18 cellular contexts compared by ENCODE assay signal in the genomic region with DNA sequence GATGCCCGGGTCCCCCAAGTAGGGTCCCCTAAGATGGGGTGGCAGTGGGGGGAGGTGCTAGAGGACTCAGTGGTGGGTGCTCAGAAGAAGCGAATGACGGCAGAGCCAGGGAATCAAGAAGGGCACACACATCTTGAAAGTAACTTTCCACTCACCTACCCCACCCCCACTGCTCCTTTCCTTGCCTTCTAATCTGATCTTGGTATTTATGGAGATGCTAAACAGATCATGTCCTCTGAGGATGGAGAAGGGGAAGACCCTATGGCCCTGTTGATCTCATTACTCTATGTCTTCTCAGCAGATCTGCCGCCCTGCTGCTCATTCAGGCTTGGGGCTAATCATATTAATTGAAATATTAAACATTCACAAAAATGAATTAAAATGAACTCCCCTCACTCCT. TPM values are rescaled to one million over a fixed set of nuclear protein-coding genes. Genes with fewer than 3 reads are reported as not detected.
DNase-seq lines count a peak whose midpoint lies in the region; FAIRE-seq and TF ChIP-seq lines count a peak whose summit lies in the region.
"Had no signal": no experiment of that assay in that cellular context is flagged by ENCODE, and none has a peak within 500 bp of the region (broad histone marks: within the 10 kb centered on the region; RNA-seq: fewer than 3 reads in every experiment).

No MANE protein-coding gene starts in this region.

- TF ChIP-seq CTCF in D721Med (IDR thresholded peaks at IDR 0.05; ENCODE audit: insufficient read depth, missing control alignments) (no peak), neural crest cell (conservative IDR thresholded peaks at IDR 0.05) (no peak), thyroid gland (IDR thresholded peaks at IDR 0.05) (no peak)

- peak overlapping the region; percentile 5 for H3K4me3 Mint-ChIP-seq in neural crest cell
- H3K4me3 Mint-ChIP-seq: GM23338 had no signal

- H3K27me3 ChIP-seq in thyroid gland: peaks cover 12% of the 10 kb centered on the region

- H3K36me3 ChIP-seq in thyroid gland: no peaks in the 10 kb centered on the region
- H3K36me3 ChIP-seq: BLaER1 treated with 17β-estradiol and CSF1 and Interleukin-3, amounts not matched to agents 10 nM and 100 nM had no signal

- intact Hi-C loops in thyroid gland (cut with DNase I): no loop called here

- H3K4me1 ChIP-seq in thyroid gland: peaks cover 6 to 29% of the 10 kb centered on the region in 2 donors

- H3K36me3 Mint-ChIP-seq in neural crest cell (ENCODE audit: low read depth): no peaks in the 10 kb centered on the region
- H3K36me3 Mint-ChIP-seq: CD4-positive, CD25-positive, alpha-beta regulatory T cell had no signal

- no peaks in the 10 kb centered on the region for H3K9me3 ChIP-seq in thyroid gland
- H3K9me3 ChIP-seq: BLaER1 treated with 17β-estradiol and CSF1 and Interleukin-3, amounts not matched to agents 10 nM and 100 nM had no signal

- FAIRE-seq in D721Med (lab: Jason Lieb, UNC): peak; percentile 80
- FAIRE-seq: G401.6, GM12892 had no signal

- H3K27ac ChIP-seq in caudate nucleus (ENCODE audit: low read depth, low read length): peak overlapping the region; percentile 73
- H3K27ac ChIP-seq in thyroid gland: no peak overlapping the region
- H3K27ac ChIP-seq: BLaER1 treated with 17β-estradiol and CSF1 and Interleukin-3, amounts not matched to agents 10 nM and 100 nM; HL-60 had no signal

- H3K4me1 Mint-ChIP-seq in neural crest cell: peaks cover 53% of the 10 kb centered on the region

- DNase-seq in D721Med (ENCODE audit: insufficient read length, low spot score) (no peak), SK-N-DZ (ENCODE audit: low spot score) (peak; percentile 95), caudate nucleus (lab: John Stamatoyannopoulos, UW) (no peak), neural crest cell (ENCODE audit: low read depth, low spot score) (no peak), T-helper 1 cell (no peak), thyroid gland (no peak), DMS 273 (lab: John Stamatoyannopoulos, UW; ENCODE audit: unreplicated experiment) (no peak)
- DNase-seq in stimulated activated CD8-positive, alpha-beta memory T cell treated with anti-CD3 and anti-CD28 coated beads, Interleukin-4, amount 100 ng/mL, for 48 hours: no peak
- DNase-seq: ACHN; CD4-positive, CD25-positive, alpha-beta regulatory T cell; EL; H7 had no signal

- WGBS in thyroid gland, 2 donors: 80 to 88% methylated on average over 4 of the region's 4 CpGs

- H3K4me3 ChIP-seq in thyroid gland (replicated peaks in 1 of 3): no peak overlapping the region
- H3K4me3 ChIP-seq: BLaER1 treated with 17β-estradiol and CSF1 and Interleukin-3, amounts not matched to agents 10 nM and 100 nM; GM23338 had no signal

- peaks cover 75% of the 10 kb centered on the region for H3K27me3 Mint-ChIP-seq in neural crest cell (ENCODE audit: low read depth)

- TF ChIP-seq POLR2A in thyroid gland (IDR thresholded peaks at IDR 0.05): no peak

- no peaks in the 10 kb centered on the region for H3K9me3 Mint-ChIP-seq in neural crest cell
- H3K9me3 Mint-ChIP-seq: GM23338 had no signal

- H3K27ac Mint-ChIP-seq in neural crest cell (ENCODE audit: unreplicated experiment): no peak overlapping the region
- H3K27ac Mint-ChIP-seq: CD4-positive, CD25-positive, alpha-beta regulatory T cell; GM23338 had no signal

RNA-seq across cellular contexts. Expression of a gene that starts 2.1 kb away (rescaled TPM):
- polyA plus RNA-seq in SK-N-DZ (2014; cell fraction: cytosol; rRNA removed): 69.6 and 83.1 TPM in 2 replicates
- polyA plus RNA-seq in SK-N-DZ (2014; cell fraction: nucleus; rRNA removed): 165 and 217 TPM in 2 replicates
- 21.7 and 22.0 TPM in 2 replicates for total RNA-seq in neural crest cell
- 1 to 10 TPM in 1 of 4 donors, not detected in 3; 1.4 TPM for total RNA-seq in thyroid gland
- total RNA-seq: A172; CD4-positive, CD25-positive, alpha-beta regulatory T cell had no signal
- polyA plus RNA-seq: CD4-positive, CD25-positive, alpha-beta regulatory T cell had no signal

RNA-seq across cellular contexts. Expression of a gene that starts 2.7 kb away (rescaled TPM):
- 7.4 and 11.3 TPM in 2 replicates for polyA plus RNA-seq in SK-N-DZ (2014; cell fraction: cytosol; rRNA removed)
- polyA plus RNA-seq in SK-N-DZ (2014; cell fraction: nucleus; rRNA removed): 6.5 and 9.5 TPM in 2 replicates
- 0.14 TPM in 1 of 2 replicates, not detected in the other for total RNA-seq in neural crest cell
- total RNA-seq in thyroid gland: not detected
- total RNA-seq: A172; CD4-positive, CD25-positive, alpha-beta regulatory T cell; GM23338; H7 had no signal
- polyA plus RNA-seq: CD4-positive, CD25-positive, alpha-beta regulatory T cell; GM23338 had no signal

RNA-seq across cellular contexts. Expression of a gene that starts 44.6 kb away (rescaled TPM):
- 185 and 229 TPM in 2 replicates for polyA plus RNA-seq in SK-N-DZ (2014; cell fraction: cytosol; rRNA removed)
- 163 and 169 TPM in 2 replicates for polyA plus RNA-seq in SK-N-DZ (2014; cell fraction: nucleus; rRNA removed)
- total RNA-seq in neural crest cell: 121 and 129 TPM in 2 replicates
- 10 to 100 TPM; 57.2 to 66.5 (median 61.8) TPM for total RNA-seq in thyroid gland
